ENCODE assay signal across 20 cellular contexts in the genomic region with DNA sequence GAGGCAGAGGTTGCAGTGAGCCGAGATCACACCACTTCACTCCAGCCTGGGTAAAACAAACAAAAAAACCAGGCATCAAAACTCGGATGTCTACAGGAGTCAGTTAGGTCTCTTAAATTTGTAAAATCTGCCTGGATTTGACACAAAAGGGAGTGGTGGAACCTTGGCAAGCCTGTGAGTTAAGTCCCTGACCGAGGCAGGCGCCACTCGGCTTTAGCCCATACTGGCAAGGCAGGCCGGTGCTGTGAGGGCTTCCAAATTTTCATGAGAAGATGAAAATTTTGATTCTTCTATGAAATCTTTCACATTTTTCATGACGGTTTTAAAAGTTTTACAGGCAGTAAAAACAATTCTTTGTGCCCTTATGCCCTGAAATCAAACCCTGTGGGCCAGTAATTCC.
DNase-seq lines count a peak whose midpoint lies in the region; ATAC-seq, FAIRE-seq and TF ChIP-seq lines count a peak whose summit lies in the region.
"Had no signal": no experiment of that assay in that cellular context is flagged by ENCODE, and none has a peak within 500 bp of the region (broad histone marks: within the 10 kb centered on the region; RNA-seq: fewer than 3 reads in every experiment).

No MANE protein-coding gene starts in this region.

- TF ChIP-seq CTCF in esophagus muscularis mucosa (IDR thresholded peaks at IDR 0.05) (no peak), suprapubic skin (IDR thresholded peaks at IDR 0.05) (no peak), endodermal cell (conservative IDR thresholded peaks at IDR 0.05) (no peak)

- no peak for DNase-seq in GM18507 (ENCODE audit: extremely low spot score, insufficient read length, low read depth)
- no peak for DNase-seq in esophagus muscularis mucosa (ENCODE audit: extremely low spot score)
- DNase-seq in suprapubic skin (ENCODE audit: low spot score in 2 of 2), result peak; percentile 76 to 88
- no peak for DNase-seq in endodermal cell
- DNase-seq in DMS53 treated with DMSO at 0.1 percent for 48 hours (lab: John Stamatoyannopoulos, UW; ENCODE audit: unreplicated experiment), result no peak
- no peak for DNase-seq in stimulated activated naive CD4-positive, alpha-beta T cell (lab: John Stamatoyannopoulos, UW)
- DNase-seq: activated CD4-positive, alpha-beta T cell treated with anti-CD3 and anti-CD28 coated beads, Interleukin-2, amount 50 U/mL, for 1 hour; activated naive CD4-positive, alpha-beta T cell treated with anti-CD3 and anti-CD28 coated beads for 36 hours; activated T-cell treated with anti-CD3 and anti-CD28 coated beads for 4 hours; EL; islet precursor cell; mucosa of descending colon; NCI-H1048; NCI-H2107 had no signal

- no peak for TF ChIP-seq POLR2A in esophagus muscularis mucosa (IDR thresholded peaks at IDR 0.05; ENCODE audit: low read depth)
- no peak for TF ChIP-seq POLR2A in suprapubic skin (IDR thresholded peaks at IDR 0.05)

- H3K4me3 Mint-ChIP-seq in endodermal cell, result no peak overlapping the region
- H3K4me3 Mint-ChIP-seq: activated naive CD4-positive, alpha-beta T cell treated with anti-CD3 and anti-CD28 coated beads for 36 hours had no signal

- WGBS in esophagus muscularis mucosa, result 87% methylated on average over 5 of the region's 7 CpGs
- WGBS in suprapubic skin, result 70% methylated on average over 7 of the region's 7 CpGs
- 75 to 93% methylated on average over 5 to 7 of the region's 7 CpGs for WGBS in endodermal cell (ENCODE audit: insufficient coverage in 1 of 2, insufficient read length in 1 of 2), 2 experiments

- H3K4me1 ChIP-seq in esophagus muscularis mucosa, result peaks cover 18 to 31% (median 20%) of the 10 kb centered on the region in 4 donors
- peaks cover 0 to 7% of the 10 kb centered on the region in 2 donors for H3K4me1 ChIP-seq in mucosa of rectum (ENCODE audit: control insufficient read depth in 2 of 2, insufficient read depth in 2 of 2, low read length in 2 of 2)
- H3K4me1 ChIP-seq in suprapubic skin, result peaks cover 23% of the 10 kb centered on the region
- H3K4me1 ChIP-seq in endodermal cell (ENCODE audit: control insufficient read depth, insufficient read depth, low read length), result no peaks in the 10 kb centered on the region

- no peaks in the 10 kb centered on the region for H3K9me3 ChIP-seq in esophagus muscularis mucosa
- H3K9me3 ChIP-seq in mucosa of rectum (ENCODE audit: control insufficient read depth in 2 of 2, low read length in 2 of 2), result no peaks in the 10 kb centered on the region
- no peaks in the 10 kb centered on the region for H3K9me3 ChIP-seq in suprapubic skin
- H3K9me3 ChIP-seq in endodermal cell (ENCODE audit: control insufficient read depth, low read length), result peaks cover 19% of the 10 kb centered on the region
- H3K9me3 ChIP-seq: mucosa of descending colon had no signal

- H3K27me3 ChIP-seq in esophagus muscularis mucosa (no peaks in the 10 kb centered on the region), mucosa of rectum (ENCODE audit: control insufficient read depth in 2 of 2, insufficient read depth in 2 of 2, low read length in 2 of 2) (no peaks in the 10 kb centered on the region), suprapubic skin (no peaks in the 10 kb centered on the region), endodermal cell (ENCODE audit: control insufficient read depth, insufficient read depth, low read length, poor library complexity, severe bottlenecking) (no peaks in the 10 kb centered on the region)

- H3K4me3 ChIP-seq in esophagus muscularis mucosa (no peak overlapping the region), mucosa of rectum (ENCODE audit: low read length in 2 of 2) (no peak overlapping the region), suprapubic skin (no peak overlapping the region), endodermal cell (ENCODE audit: low read length) (no peak overlapping the region)
- H3K4me3 ChIP-seq: mucosa of descending colon, smooth muscle cell had no signal

- intact Hi-C loops in esophagus muscularis mucosa (cut with DNase I), result no loop called here

- H3K4me1 Mint-ChIP-seq in endodermal cell, result peaks cover 28% of the 10 kb centered on the region

- H3K27me3 Mint-ChIP-seq in endodermal cell (ENCODE audit: insufficient read depth), result no peaks in the 10 kb centered on the region

- ATAC-seq in GM18858 (IDR thresholded peaks at IDR 0.05; ENCODE audit: unreplicated experiment), result no peak
- ATAC-seq: esophagus mucosa, SK-N-SH treated with all-trans-retinoic acid at 6 μM for 48 hours had no signal

- no peak overlapping the region for H3K27ac Mint-ChIP-seq in endodermal cell
- H3K27ac Mint-ChIP-seq: activated naive CD4-positive, alpha-beta T cell treated with anti-CD3 and anti-CD28 coated beads for 36 hours had no signal

- H3K36me3 Mint-ChIP-seq in endodermal cell (ENCODE audit: low read depth), result peaks cover 10% of the 10 kb centered on the region

- FAIRE-seq in GM18507 (lab: Jason Lieb, UNC), result peak; percentile 9

- H3K9me3 Mint-ChIP-seq in endodermal cell, result peaks cover 21% of the 10 kb centered on the region
- H3K9me3 Mint-ChIP-seq: activated naive CD4-positive, alpha-beta T cell treated with anti-CD3 and anti-CD28 coated beads for 36 hours had no signal

- H3K36me3 ChIP-seq in esophagus muscularis mucosa (no peaks in the 10 kb centered on the region), mucosa of rectum (ENCODE audit: control insufficient read depth in 2 of 2, insufficient read depth in 2 of 2, low read length in 2 of 2) (no peaks in the 10 kb centered on the region), suprapubic skin (no peaks in the 10 kb centered on the region), endodermal cell (ENCODE audit: control insufficient read depth, insufficient read depth, low read length) (no peaks in the 10 kb centered on the region)

- no peak overlapping the region for H3K9ac ChIP-seq in mucosa of rectum (ENCODE audit: low read depth in 1 of 2, low read length in 2 of 2)
- no peak overlapping the region for H3K9ac ChIP-seq in endodermal cell (ENCODE audit: extremely low read depth, low read length, poor library complexity, severe bottlenecking)
- H3K9ac ChIP-seq: KMS-11 had no signal

- H3K27ac ChIP-seq in esophagus muscularis mucosa (replicated peaks in 1 of 4), result peak overlapping the region; percentile 59 to 78 (median 66)
- peak overlapping the region; percentile 19 to 49 for H3K27ac ChIP-seq in mucosa of rectum (ENCODE audit: low read depth in 2 of 2, low read length in 2 of 2)
- H3K27ac ChIP-seq in suprapubic skin, result peak overlapping the region; percentile 79
- H3K27ac ChIP-seq in endodermal cell (ENCODE audit: low read depth, low read length), result no peak overlapping the region
- H3K27ac ChIP-seq: KMS-11 had no signal

- TF ChIP-seq EP300 in esophagus muscularis mucosa (IDR thresholded peaks at IDR 0.05) (no peak), suprapubic skin (IDR thresholded peaks at IDR 0.05) (no peak)

Comparison
In these comparisons a context has a peak if more than half of its experiments do, and no peak if none do; other contexts are left out.
1. DNase-seq: peak in suprapubic skin (2 of 2); none in GM18507 (single experiment), esophagus muscularis mucosa (single experiment), endodermal cell (single experiment), DMS53 treated with DMSO at 0.1 percent for 48 hours (single experiment) and stimulated activated naive CD4-positive, alpha-beta T cell (0 of 6).